In genomic region chr4:138897818-138898226, GRCh38 we compare ENCODE assay signal across 8 cellular contexts.
A peak's percentile ranks its signal among the peaks of the same experiment; 100 is the strongest.
DNase-seq lines count a peak whose midpoint lies in the region; ATAC-seq and TF ChIP-seq lines count a peak whose summit lies in the region.

No MANE protein-coding gene starts in this region.

- H3K4me3 ChIP-seq in HEK293 (ENCODE audit: low read depth, low read length) (no peak overlapping the region), SK-N-SH (ENCODE audit: low read depth in 2 of 2, low read length in 1 of 2) (peak overlapping the region in 1 of 2 experiments; percentile 42; a peak in 2 of 4 replicates)

- H3K4me1 ChIP-seq in HEK293 (ENCODE audit: control insufficient read depth, insufficient read depth, low read length) (peaks cover 9% of the 10 kb centered on the region; the same call in 1 of the 2 replicates), SK-N-SH (ENCODE audit: control insufficient read depth in 1 of 2, insufficient read depth in 2 of 2, low read depth in 1 of 2, low read length in 1 of 2) (peaks cover 13% of the 10 kb centered on the region in 2 experiments)

- WGBS in SK-N-SH (ENCODE audit: low lambda C conversion rate): 7% methylated on average over 2 of the region's 2 CpGs

- H3K4me2 ChIP-seq in SK-N-SH: peak overlapping the region; percentile 69

- TF ChIP-seq RAD21 in SK-N-SH (IDR thresholded peaks at IDR 0.05; ENCODE audit: low read length): 0 out of 2 replicates have a peak, but pooled peaks have one; percentile 1

- no peak overlapping the region for H3K27ac ChIP-seq in HEK293 (ENCODE audit: extremely low read depth, low read depth, low read length)
- H3K27ac ChIP-seq in SK-N-SH (ENCODE audit: low read depth in 2 of 2, low read length in 1 of 2): peak overlapping the region; percentile 68 to 77

- no peak overlapping the region for H2AFZ ChIP-seq in SK-N-SH (ENCODE audit: low read depth)

- no peaks in the 10 kb centered on the region for H3K27me3 ChIP-seq in SK-N-SH (ENCODE audit: insufficient read depth)

- H3K9me2 ChIP-seq in SK-N-SH: no peaks in the 10 kb centered on the region

- ATAC-seq in GM18907 (IDR thresholded peaks at IDR 0.05; ENCODE audit: unreplicated experiment): no peak
- no peak for ATAC-seq in GM19452 (IDR thresholded peaks at IDR 0.05; ENCODE audit: unreplicated experiment)

- TF ChIP-seq EP300 in SK-N-SH (IDR thresholded peaks at IDR 0.05; ENCODE audit: borderline replicate concordance in 1 of 2, low read depth in 1 of 2, low read length in 1 of 2): peak in 1 of 2 experiments; percentile 71; a peak in 2 of 4 replicates

- POLR2A ChIA-PET in HEK293 (lab: Yijun Ruan, JAX): interaction anchor here (1.3 to 1.4 kb wide), 2 partner anchors 11 to 13 kb away, joined by 3 to 5 read pairs; no protein-coding TSS in a partner anchor
- POLR2A ChIA-PET in SK-N-SH (lab: Yijun Ruan, JAX): no interaction called here

- no peaks in the 10 kb centered on the region for H4K20me1 ChIP-seq in SK-N-SH (ENCODE audit: insufficient read depth)

- H3K36me3 ChIP-seq in HEK293 (ENCODE audit: control insufficient read depth in 2 of 2, insufficient read depth in 1 of 2, low read length in 2 of 2) (no peaks in the 10 kb centered on the region), SK-N-SH (replicated peaks in 1 of 2; ENCODE audit: control insufficient read depth in 1 of 2, insufficient read depth in 2 of 2, low read length in 1 of 2) (no peaks in the 10 kb centered on the region)

- H3K9ac ChIP-seq in SK-N-SH: peak overlapping the region; percentile 5; the same call in 1 of the 2 replicates

- H3K79me2 ChIP-seq in SK-N-SH (ENCODE audit: insufficient read depth): no peaks in the 10 kb centered on the region

- H3F3A ChIP-seq in SK-N-SH (replicated peaks; ENCODE audit: insufficient read depth): peaks cover 12% of the 10 kb centered on the region

- no peaks in the 10 kb centered on the region for H3K9me3 ChIP-seq in HEK293 (ENCODE audit: control insufficient read depth, insufficient read depth, low read depth, low read length)
- H3K9me3 ChIP-seq in SK-N-SH: no peaks in the 10 kb centered on the region

- DNase-seq in AG20443 (ENCODE audit: low spot score) (peak; percentile 53), SK-N-SH (peak; percentile 41), hepatic stellate cell (ENCODE audit: low spot score) (peak; percentile 63), cortex of kidney (lab: John Stamatoyannopoulos, UW) (no peak), HPDE6-E6E7 (ENCODE audit: extremely low spot score) (no peak)

- TF ChIP-seq CTCF in HEK293 (tag by site-specific recombination; IDR thresholded peaks at IDR 0.05) (no peak), SK-N-SH (IDR thresholded peaks at IDR 0.05) (no peak)

- CTCF ChIA-PET in HEK293 (lab: Yijun Ruan, JAX) (no interaction called here), SK-N-SH (lab: Yijun Ruan, JAX) (interaction anchor here (0.9 kb wide), 1 partner anchor 14 kb away, joined by 3 read pairs; no protein-coding TSS in a partner anchor)

TF ChIP-seq in HEK293, 187 proteins besides CTCF, POLR2A, EP300 and RAD21:
- TF ChIP-seq ZNF777 (tag by site-specific recombination; IDR thresholded peaks at IDR 0.05; ENCODE audit: borderline replicate concordance) (no peak), ZBTB48 (tag by site-specific recombination; IDR thresholded peaks at IDR 0.05) (peak; percentile 57; the same call in 1 of the 2 replicates), ZNF600 (tag by site-specific recombination; IDR thresholded peaks at IDR 0.05) (peak; percentile 65; the same call in 1 of the 2 replicates), ZNF426 (tag by site-specific recombination; IDR thresholded peaks at IDR 0.05) (no peak), ZNF776 (tag by site-specific recombination; IDR thresholded peaks at IDR 0.05; ENCODE audit: borderline replicate concordance) (no peak), ZNF335 (tag by site-specific recombination; conservative IDR thresholded peaks at IDR 0.05) (no peak), OSR2 (tag by site-specific recombination; IDR thresholded peaks at IDR 0.05) (no peak), PRDM10 (tag by site-specific recombination; IDR thresholded peaks at IDR 0.05) (peak; percentile 41; the same call in 1 of the 2 replicates), SETDB1 (IDR thresholded peaks at IDR 0.05; ENCODE audit: insufficient read length, low read length) (no peak)

TF ChIP-seq in SK-N-SH, 30 proteins besides CTCF, POLR2A, EP300 and RAD21 (continues in another document):
- TF ChIP-seq TCF12 (IDR thresholded peaks at IDR 0.05): peak; percentile 85
- no peak for TF ChIP-seq NRF1 (IDR thresholded peaks at IDR 0.05; ENCODE audit: low read depth, low read length)
- no peak for TF ChIP-seq FOXJ3 (CRISPR knock-in tag; IDR thresholded peaks at IDR 0.05)
- TF ChIP-seq POLR2AphosphoS5 (IDR thresholded peaks at IDR 0.05; ENCODE audit: low read depth, low read length): no peak; the same call in 1 of the 2 replicates
- no peak for TF ChIP-seq EZH2phosphoT487 (IDR thresholded peaks at IDR 0.05; ENCODE audit: borderline replicate concordance, low read depth)
- no peak for TF ChIP-seq SMC3 (IDR thresholded peaks at IDR 0.05; ENCODE audit: low read depth, low read length)
- no peak for TF ChIP-seq YY1 (IDR thresholded peaks at IDR 0.05; ENCODE audit: low read depth)
- 0 out of 2 replicates have a peak, but pooled peaks have one; percentile 42 for TF ChIP-seq ZBTB33 (IDR thresholded peaks at IDR 0.05; ENCODE audit: borderline replicate concordance, low read depth)
- peak; percentile 81; the same call in 1 of the 2 replicates for TF ChIP-seq NFIC (IDR thresholded peaks at IDR 0.05; ENCODE audit: borderline replicate concordance)
- TF ChIP-seq RFX5 (IDR thresholded peaks at IDR 0.05; ENCODE audit: low read length): no peak
- TF ChIP-seq FOSL2 (IDR thresholded peaks at IDR 0.05; ENCODE audit: borderline replicate concordance, low read depth): no peak; the same call in 1 of the 2 replicates
- no peak for TF ChIP-seq GABPA (IDR thresholded peaks at IDR 0.05; ENCODE audit: low read depth)
- TF ChIP-seq TEAD4 (IDR thresholded peaks at IDR 0.05; ENCODE audit: borderline replicate concordance, insufficient read depth): peak; percentile 57; the same call in 1 of the 2 replicates
- TF ChIP-seq, protein P1, sequence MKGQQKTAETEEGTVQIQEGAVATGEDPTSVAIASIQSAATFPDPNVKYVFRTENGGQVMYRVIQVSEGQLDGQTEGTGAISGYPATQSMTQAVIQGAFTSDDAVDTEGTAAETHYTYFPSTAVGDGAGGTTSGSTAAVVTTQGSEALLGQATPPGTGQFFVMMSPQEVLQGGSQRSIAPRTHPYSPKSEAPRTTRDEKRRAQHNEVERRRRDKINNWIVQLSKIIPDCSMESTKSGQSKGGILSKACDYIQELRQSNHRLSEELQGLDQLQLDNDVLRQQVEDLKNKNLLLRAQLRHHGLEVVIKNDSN (IDR thresholded peaks at IDR 0.05; ENCODE audit: borderline replicate concordance, low read depth): no peak
- TF ChIP-seq USF2 (IDR thresholded peaks at IDR 0.05; ENCODE audit: borderline replicate concordance, low read depth, low read length): no peak
- peak; percentile 30; the same call in 1 of the 2 replicates for TF ChIP-seq RXRA (IDR thresholded peaks at IDR 0.05; ENCODE audit: borderline replicate concordance, low read depth)
- no peak for TF ChIP-seq FOXM1 (IDR thresholded peaks at IDR 0.05; ENCODE audit: low read depth)
- TF ChIP-seq ELF1 (IDR thresholded peaks at IDR 0.05): 0 out of 2 replicates have a peak, but pooled peaks have one; percentile 10
- no peak for TF ChIP-seq RCOR1 (IDR thresholded peaks at IDR 0.05; ENCODE audit: low read length)
- TF ChIP-seq IRF3 (IDR thresholded peaks at IDR 0.05; ENCODE audit: low read depth, low read length): no peak
- TF ChIP-seq CHD2 (IDR thresholded peaks at IDR 0.05; ENCODE audit: low read length, partially characterized antibody): no peak
- peak; percentile 39; the same call in 1 of the 2 replicates for TF ChIP-seq MAX (IDR thresholded peaks at IDR 0.05; ENCODE audit: low read depth)
- TF ChIP-seq MEF2A (IDR thresholded peaks at IDR 0.05; ENCODE audit: borderline replicate concordance, low read depth): peak; percentile 84; the same call in 1 of the 2 replicates
- TF ChIP-seq JUND (IDR thresholded peaks at IDR 0.05): peak; percentile 63; the same call in 1 of the 2 replicates

Comparison
In these comparisons a context has a peak if more than half of its experiments do, and no peak if none do; other contexts are left out.
1. DNase-seq: peak in AG20443 (single experiment), SK-N-SH (single experiment) and hepatic stellate cell (single experiment); none in cortex of kidney (single experiment) and HPDE6-E6E7 (single experiment).